In the genomic region with DNA sequence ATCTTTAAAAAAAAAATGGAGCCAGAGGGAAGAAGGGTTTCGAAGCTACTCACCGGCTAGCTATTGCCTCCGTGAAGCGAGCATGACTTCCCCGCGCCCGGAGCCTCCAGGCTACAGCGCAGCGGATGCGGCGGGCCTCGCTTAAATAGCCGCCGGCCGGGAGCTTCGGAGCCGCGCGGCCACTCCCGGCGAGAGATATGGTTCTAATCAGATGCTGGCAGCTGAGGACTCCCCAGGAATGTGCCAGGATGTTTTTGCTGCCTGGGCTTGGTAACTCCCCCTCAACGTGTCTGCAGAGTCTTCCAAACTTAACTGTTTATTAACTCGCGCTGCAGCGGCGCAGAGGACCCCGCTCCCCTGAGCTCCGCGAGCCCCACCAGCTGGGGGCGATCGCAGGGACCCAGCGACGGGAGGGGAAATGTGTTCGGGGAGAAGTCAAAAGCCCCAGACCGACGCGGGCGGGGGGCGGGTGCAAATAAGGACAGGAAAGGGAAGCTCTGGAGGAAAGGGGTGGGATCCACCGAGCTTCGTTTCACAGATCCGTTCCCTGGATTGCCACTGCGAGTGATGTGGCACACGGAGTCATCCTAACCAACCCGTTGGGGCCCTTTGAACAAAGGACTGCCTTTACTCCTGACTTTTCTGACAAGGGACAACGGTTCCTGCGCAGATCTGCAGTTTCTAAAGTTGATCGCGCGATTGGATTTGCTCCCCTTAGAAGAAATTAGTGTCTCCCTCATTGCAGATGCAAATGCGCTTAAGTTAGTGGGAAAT, we compare ENCODE assay signal across 8 cellular contexts. TPM values are rescaled to one million over a fixed set of nuclear protein-coding genes. Genes with fewer than 3 reads are reported as not detected.
DNase-seq lines count a peak whose midpoint lies in the region; ATAC-seq, FAIRE-seq and TF ChIP-seq lines count a peak whose summit lies in the region.

Gene DAB2 (minus strand): TSS at position 230 of the 774 bp plus-strand sequence. CDS start 30,660 bp downstream, outside the sequence.

- H3F3A ChIP-seq in Loucy (ENCODE audit: low read depth), result no peaks in the 10 kb centered on the region

- intact Hi-C loops in kidney (cut with DNase I), result no loop called here

- peaks cover 16% of the 10 kb centered on the region for H3K27me3 ChIP-seq in Loucy (ENCODE audit: insufficient read depth, low read length, poor library complexity, severe bottlenecking)

- H3K36me3 ChIP-seq in Loucy (ENCODE audit: insufficient read depth, low read length) (no peaks in the 10 kb centered on the region), kidney (ENCODE audit: control insufficient read depth in 1 of 2, insufficient read depth in 2 of 2, low read length in 2 of 2) (no peaks in the 10 kb centered on the region)

- no peak for FAIRE-seq in kidney (lab: Jason Lieb, UNC)

- DNase-seq in activated CD4-positive, alpha-beta T cell treated with anti-CD3 and anti-CD28 coated beads for 48 hours, result peak; percentile 50
- DNase-seq in coronary artery (ENCODE audit: low spot score) (peak; percentile 90), kidney (peak; percentile 95), DMS79 treated with DMSO at 0.1 percent for 48 hours (lab: John Stamatoyannopoulos, UW) (no peak)
- peak; percentile 10 to 42 for DNase-seq in stimulated activated CD4-positive, alpha-beta T cell treated with anti-CD3 and anti-CD28 coated beads, Interleukin-12 subunit alpha, Interleukin-12 subunit beta, amount 100 ng/mL, for 24 hours (ENCODE audit: low read depth in 2 of 2)

- H4K20me1 ChIP-seq in Loucy (ENCODE audit: insufficient read depth, low read length, poor library complexity, severe bottlenecking), result no peaks in the 10 kb centered on the region

- H3K9ac ChIP-seq in Loucy (ENCODE audit: low read depth, low read length, poor library complexity, severe bottlenecking) (peak within 1 kb of the TSS; percentile 56), kidney (ENCODE audit: low read length in 2 of 2) (peak within 1 kb of the TSS; percentile 63 to 91)

- TF ChIP-seq CTCF in Loucy (conservative IDR thresholded peaks at IDR 0.05; ENCODE audit: low read length) (peak; percentile 71), coronary artery (IDR thresholded peaks at IDR 0.05) (no peak), kidney (IDR thresholded peaks at IDR 0.05; ENCODE audit: borderline replicate concordance, extremely low read depth, insufficient read depth) (peak; percentile 44)

- H2AFZ ChIP-seq in Loucy (ENCODE audit: low read length), result peak within 1 kb of the TSS; percentile 89

- no peaks in the 10 kb centered on the region for H3K79me2 ChIP-seq in Loucy (ENCODE audit: insufficient read depth, low read length)

- peak within 1 kb of the TSS; percentile 82 to 90 for H3K27ac ChIP-seq in coronary artery
- H3K27ac ChIP-seq in kidney (ENCODE audit: low read depth in 2 of 2, low read length in 2 of 2), result peak within 1 kb of the TSS; percentile 87 to 97

- H3K9me2 ChIP-seq in Loucy (replicated peaks; ENCODE audit: low read depth, low read length), result no peaks in the 10 kb centered on the region

- peak within 1 kb of the TSS; percentile 66 for H3K4me2 ChIP-seq in Loucy (ENCODE audit: low read depth, low read length, poor library complexity, severe bottlenecking)

- peaks cover 9% of the 10 kb centered on the region for H3K4me1 ChIP-seq in Loucy (ENCODE audit: insufficient read depth, low read length, poor library complexity, severe bottlenecking)
- H3K4me1 ChIP-seq in kidney (ENCODE audit: control insufficient read depth in 1 of 2, insufficient read depth in 1 of 2, low read depth in 1 of 2, low read length in 2 of 2), result peaks cover 20 to 27% of the 10 kb centered on the region in 2 donors

- no peaks in the 10 kb centered on the region for H3K9me3 ChIP-seq in Loucy (ENCODE audit: insufficient read depth, low read depth, low read length)
- no peaks in the 10 kb centered on the region for H3K9me3 ChIP-seq in kidney (ENCODE audit: control insufficient read depth in 1 of 2, low read length in 2 of 2)

- H3K4me3 ChIP-seq in Loucy (ENCODE audit: low read length, poor library complexity, severe bottlenecking) (peak within 1 kb of the TSS; percentile 72), coronary artery (peak within 1 kb of the TSS; percentile 87), kidney (ENCODE audit: low read length in 2 of 2) (peak within 1 kb of the TSS; percentile 76 to 91)

- ATAC-seq in GM18498 (IDR thresholded peaks at IDR 0.05; ENCODE audit: unreplicated experiment), result peak; percentile 75
- no peak for ATAC-seq in GM21576 (IDR thresholded peaks at IDR 0.05; ENCODE audit: unreplicated experiment)

RNA-seq across cellular contexts. Expression of gene DAB2, which starts in this region (rescaled TPM):
- 199 TPM for total RNA-seq in kidney
- polyA plus RNA-seq in kidney (ENCODE audit: insufficient read depth, low read depth, low replicate concordance), result 138 TPM
